ENCODE assay signal across 2 cellular contexts in the genomic region with DNA sequence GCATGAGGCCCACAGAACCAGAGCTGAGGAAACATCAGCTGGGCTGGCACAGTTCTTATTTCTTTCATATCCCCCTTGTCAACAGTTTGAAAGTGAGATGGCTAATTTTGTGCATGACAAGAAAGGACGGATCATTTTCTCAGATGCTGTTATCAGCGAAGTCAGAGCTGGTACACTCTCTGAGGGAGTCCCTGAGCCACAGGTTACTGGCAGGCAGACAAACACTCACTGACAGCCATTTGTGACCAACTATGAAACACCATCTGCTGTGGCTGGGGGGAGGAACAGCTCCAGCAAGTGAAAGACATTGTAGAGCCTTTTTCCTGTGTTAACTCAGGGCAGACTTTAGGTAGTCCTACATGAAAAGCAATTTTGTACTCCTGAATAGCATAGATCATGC.
TF ChIP-seq lines count a peak whose summit lies in the region.

No MANE protein-coding gene starts in this region.

TF ChIP-seq in HepG2, 621 proteins besides CTCF, POLR2A, EP300 and RAD21 (continues in another document):
- TF ChIP-seq GTF2F1 (IDR thresholded peaks at IDR 0.05; ENCODE audit: low read length) (no peak), ZNF510 (CRISPR knock-in tag; IDR thresholded peaks at IDR 0.05; ENCODE audit: low read depth) (no peak), ZNF550 (CRISPR knock-in tag; IDR thresholded peaks at IDR 0.05; ENCODE audit: borderline replicate concordance) (no peak), ISL2 (CRISPR knock-in tag; IDR thresholded peaks at IDR 0.05) (no peak), MAF1 (CRISPR knock-in tag; IDR thresholded peaks at IDR 0.05; ENCODE audit: borderline replicate concordance) (no peak), ZNF343 (CRISPR knock-in tag; IDR thresholded peaks at IDR 0.05) (no peak), MIER3 (CRISPR knock-in tag; IDR thresholded peaks at IDR 0.05; ENCODE audit: borderline replicate concordance) (no peak), ZSCAN22 (CRISPR knock-in tag; IDR thresholded peaks at IDR 0.05) (no peak), NONO (IDR thresholded peaks at IDR 0.05) (no peak), NONO (CRISPR knock-in tag; conservative IDR thresholded peaks at IDR 0.05) (no peak), KLF16 (CRISPR knock-in tag; IDR thresholded peaks at IDR 0.05) (no peak), ZNF431 (CRISPR knock-in tag; IDR thresholded peaks at IDR 0.05; ENCODE audit: borderline replicate concordance, low read depth) (no peak), KLF12 (CRISPR knock-in tag; IDR thresholded peaks at IDR 0.05; ENCODE audit: borderline replicate concordance) (no peak)
- TF ChIP-seq, protein P1, sequence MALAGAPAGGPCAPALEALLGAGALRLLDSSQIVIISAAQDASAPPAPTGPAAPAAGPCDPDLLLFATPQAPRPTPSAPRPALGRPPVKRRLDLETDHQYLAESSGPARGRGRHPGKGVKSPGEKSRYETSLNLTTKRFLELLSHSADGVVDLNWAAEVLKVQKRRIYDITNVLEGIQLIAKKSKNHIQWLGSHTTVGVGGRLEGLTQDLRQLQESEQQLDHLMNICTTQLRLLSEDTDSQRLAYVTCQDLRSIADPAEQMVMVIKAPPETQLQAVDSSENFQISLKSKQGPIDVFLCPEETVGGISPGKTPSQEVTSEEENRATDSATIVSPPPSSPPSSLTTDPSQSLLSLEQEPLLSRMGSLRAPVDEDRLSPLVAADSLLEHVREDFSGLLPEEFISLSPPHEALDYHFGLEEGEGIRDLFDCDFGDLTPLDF (CRISPR knock-in tag; IDR thresholded peaks at IDR 0.05) = no peak
- TF ChIP-seq, protein P2, sequence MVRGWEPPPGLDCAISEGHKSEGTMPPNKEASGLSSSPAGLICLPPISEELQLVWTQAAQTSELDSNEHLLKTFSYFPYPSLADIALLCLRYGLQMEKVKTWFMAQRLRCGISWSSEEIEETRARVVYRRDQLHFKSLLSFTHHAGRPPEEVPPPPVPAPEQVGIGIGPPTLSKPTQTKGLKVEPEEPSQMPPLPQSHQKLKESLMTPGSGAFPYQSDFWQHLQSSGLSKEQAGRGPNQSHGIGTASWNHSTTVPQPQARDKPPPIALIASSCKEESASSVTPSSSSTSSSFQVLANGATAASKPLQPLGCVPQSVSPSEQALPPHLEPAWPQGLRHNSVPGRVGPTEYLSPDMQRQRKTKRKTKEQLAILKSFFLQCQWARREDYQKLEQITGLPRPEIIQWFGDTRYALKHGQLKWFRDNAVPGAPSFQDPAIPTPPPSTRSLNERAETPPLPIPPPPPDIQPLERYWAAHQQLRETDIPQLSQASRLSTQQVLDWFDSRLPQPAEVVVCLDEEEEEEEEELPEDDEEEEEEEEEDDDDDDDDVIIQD (CRISPR knock-in tag; IDR thresholded peaks at IDR 0.05; ENCODE audit: low read depth) = no peak
- TF ChIP-seq, protein P3, sequence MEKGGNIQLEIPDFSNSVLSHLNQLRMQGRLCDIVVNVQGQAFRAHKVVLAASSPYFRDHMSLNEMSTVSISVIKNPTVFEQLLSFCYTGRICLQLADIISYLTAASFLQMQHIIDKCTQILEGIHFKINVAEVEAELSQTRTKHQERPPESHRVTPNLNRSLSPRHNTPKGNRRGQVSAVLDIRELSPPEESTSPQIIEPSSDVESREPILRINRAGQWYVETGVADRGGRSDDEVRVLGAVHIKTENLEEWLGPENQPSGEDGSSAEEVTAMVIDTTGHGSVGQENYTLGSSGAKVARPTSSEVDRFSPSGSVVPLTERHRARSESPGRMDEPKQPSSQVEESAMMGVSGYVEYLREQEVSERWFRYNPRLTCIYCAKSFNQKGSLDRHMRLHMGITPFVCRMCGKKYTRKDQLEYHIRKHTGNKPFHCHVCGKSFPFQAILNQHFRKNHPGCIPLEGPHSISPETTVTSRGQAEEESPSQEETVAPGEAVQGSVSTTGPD (CRISPR knock-in tag; IDR thresholded peaks at IDR 0.05) = no peak
- TF ChIP-seq, protein P4, sequence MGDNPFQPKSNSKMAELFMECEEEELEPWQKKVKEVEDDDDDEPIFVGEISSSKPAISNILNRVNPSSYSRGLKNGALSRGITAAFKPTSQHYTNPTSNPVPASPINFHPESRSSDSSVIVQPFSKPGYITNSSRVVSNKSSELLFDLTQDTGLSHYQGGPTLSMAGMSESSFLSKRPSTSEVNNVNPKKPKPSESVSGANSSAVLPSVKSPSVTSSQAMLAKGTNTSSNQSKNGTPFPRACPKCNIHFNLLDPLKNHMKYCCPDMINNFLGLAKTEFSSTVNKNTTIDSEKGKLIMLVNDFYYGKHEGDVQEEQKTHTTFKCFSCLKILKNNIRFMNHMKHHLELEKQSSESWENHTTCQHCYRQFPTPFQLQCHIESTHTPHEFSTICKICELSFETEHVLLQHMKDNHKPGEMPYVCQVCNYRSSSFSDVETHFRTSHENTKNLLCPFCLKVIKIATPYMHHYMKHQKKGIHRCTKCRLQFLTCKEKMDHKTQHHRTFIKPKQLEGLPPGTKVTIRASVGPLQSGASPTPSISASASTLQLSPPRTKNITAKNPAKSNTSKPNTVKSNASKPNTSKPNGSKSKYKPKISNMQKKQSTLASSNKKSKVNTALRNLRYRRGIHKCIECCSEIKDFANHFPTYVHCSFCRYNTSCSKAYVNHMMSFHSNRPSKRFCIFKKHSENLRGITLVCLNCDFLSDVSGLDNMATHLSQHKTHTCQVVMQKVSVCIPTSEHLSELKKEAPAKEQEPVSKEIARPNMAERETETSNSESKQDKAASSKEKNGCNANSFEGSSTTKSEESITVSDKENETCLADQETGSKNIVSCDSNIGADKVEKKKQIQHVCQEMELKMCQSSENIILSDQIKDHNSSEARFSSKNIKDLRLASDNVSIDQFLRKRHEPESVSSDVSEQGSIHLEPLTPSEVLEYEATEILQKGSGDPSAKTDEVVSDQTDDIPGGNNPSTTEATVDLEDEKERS (CRISPR knock-in tag; IDR thresholded peaks at IDR 0.05) = no peak
- TF ChIP-seq, protein P5, sequence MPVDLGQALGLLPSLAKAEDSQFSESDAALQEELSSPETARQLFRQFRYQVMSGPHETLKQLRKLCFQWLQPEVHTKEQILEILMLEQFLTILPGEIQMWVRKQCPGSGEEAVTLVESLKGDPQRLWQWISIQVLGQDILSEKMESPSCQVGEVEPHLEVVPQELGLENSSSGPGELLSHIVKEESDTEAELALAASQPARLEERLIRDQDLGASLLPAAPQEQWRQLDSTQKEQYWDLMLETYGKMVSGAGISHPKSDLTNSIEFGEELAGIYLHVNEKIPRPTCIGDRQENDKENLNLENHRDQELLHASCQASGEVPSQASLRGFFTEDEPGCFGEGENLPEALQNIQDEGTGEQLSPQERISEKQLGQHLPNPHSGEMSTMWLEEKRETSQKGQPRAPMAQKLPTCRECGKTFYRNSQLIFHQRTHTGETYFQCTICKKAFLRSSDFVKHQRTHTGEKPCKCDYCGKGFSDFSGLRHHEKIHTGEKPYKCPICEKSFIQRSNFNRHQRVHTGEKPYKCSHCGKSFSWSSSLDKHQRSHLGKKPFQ (CRISPR knock-in tag; IDR thresholded peaks at IDR 0.05; ENCODE audit: insufficient replicate concordance) = no peak
- TF ChIP-seq, protein P6, sequence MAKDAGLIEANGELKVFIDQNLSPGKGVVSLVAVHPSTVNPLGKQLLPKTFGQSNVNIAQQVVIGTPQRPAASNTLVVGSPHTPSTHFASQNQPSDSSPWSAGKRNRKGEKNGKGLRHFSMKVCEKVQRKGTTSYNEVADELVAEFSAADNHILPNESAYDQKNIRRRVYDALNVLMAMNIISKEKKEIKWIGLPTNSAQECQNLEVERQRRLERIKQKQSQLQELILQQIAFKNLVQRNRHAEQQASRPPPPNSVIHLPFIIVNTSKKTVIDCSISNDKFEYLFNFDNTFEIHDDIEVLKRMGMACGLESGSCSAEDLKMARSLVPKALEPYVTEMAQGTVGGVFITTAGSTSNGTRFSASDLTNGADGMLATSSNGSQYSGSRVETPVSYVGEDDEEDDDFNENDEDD (CRISPR knock-in tag; IDR thresholded peaks at IDR 0.05; ENCODE audit: borderline replicate concordance) = no peak

TF ChIP-seq in H1, 55 proteins besides CTCF, POLR2A, EP300 and RAD21:
- TF ChIP-seq POU5F1 (IDR thresholded peaks at IDR 0.05; ENCODE audit: low read depth, low read length) = no peak
- TF ChIP-seq CBX8 (IDR thresholded peaks at IDR 0.05; ENCODE audit: borderline replicate concordance, low read depth, low read length) = no peak
- TF ChIP-seq POLR2AphosphoS5 (IDR thresholded peaks at IDR 0.05; ENCODE audit: low read depth, low read length) = no peak
- no peak for TF ChIP-seq TAF7 (optimal IDR thresholded peaks at IDR 0.05; ENCODE audit: borderline replicate concordance, low read depth, low read length)
- no peak for TF ChIP-seq NANOG (IDR thresholded peaks at IDR 0.05; ENCODE audit: insufficient read depth, low read depth, low read length, poor library complexity, severe bottlenecking)
- no peak for TF ChIP-seq ZNF274 (IDR thresholded peaks at IDR 0.05; ENCODE audit: borderline replicate concordance, extremely low read depth, low read length)
- TF ChIP-seq CHD1 (IDR thresholded peaks at IDR 0.05; ENCODE audit: low read depth, low read length) = no peak
- TF ChIP-seq SP1 (IDR thresholded peaks at IDR 0.05; ENCODE audit: low read depth, low read length) = no peak
- TF ChIP-seq HDAC6 (IDR thresholded peaks at IDR 0.05; ENCODE audit: low read depth, low read length) = no peak
- TF ChIP-seq, protein P7, sequence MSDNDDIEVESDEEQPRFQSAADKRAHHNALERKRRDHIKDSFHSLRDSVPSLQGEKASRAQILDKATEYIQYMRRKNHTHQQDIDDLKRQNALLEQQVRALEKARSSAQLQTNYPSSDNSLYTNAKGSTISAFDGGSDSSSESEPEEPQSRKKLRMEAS (IDR thresholded peaks at IDR 0.05) = no peak
- TF ChIP-seq SUZ12 (IDR thresholded peaks at IDR 0.05; ENCODE audit: low read length) = no peak
- TF ChIP-seq JUND (IDR thresholded peaks at IDR 0.05; ENCODE audit: low read length) = no peak
- no peak for TF ChIP-seq GTF2F1 (IDR thresholded peaks at IDR 0.05; ENCODE audit: borderline replicate concordance, low read depth, low read length)
- no peak for TF ChIP-seq SIRT6 (IDR thresholded peaks at IDR 0.05; ENCODE audit: low read length)
